1 cellular context compared by ENCODE assay signal in genomic region chr6:42704251-42704936, GRCh38.
TF ChIP-seq lines count a peak whose summit lies in the region.

No MANE protein-coding gene starts in this region.

TF ChIP-seq in K562, 482 proteins besides CTCF, POLR2A, EP300 and RAD21:
- no peak for TF ChIP-seq ERF (CRISPR knock-in tag; IDR thresholded peaks at IDR 0.05)
- no peak for TF ChIP-seq KLF1 (tag; IDR thresholded peaks at IDR 0.05)
- no peak for TF ChIP-seq TGIF2 (CRISPR knock-in tag; IDR thresholded peaks at IDR 0.05)
- TF ChIP-seq POLR2AphosphoS5 (IDR thresholded peaks at IDR 0.05; ENCODE audit: control insufficient read depth, insufficient read depth, low read depth, low read length) = 0 out of 2 replicates have a peak, but pooled peaks have one; percentile 49
- no peak for TF ChIP-seq ZNF165 (CRISPR knock-in tag; IDR thresholded peaks at IDR 0.05; ENCODE audit: borderline replicate concordance)
- TF ChIP-seq ZNF511 (CRISPR knock-in tag; IDR thresholded peaks at IDR 0.05) = no peak
- no peak for TF ChIP-seq BRD9 (IDR thresholded peaks at IDR 0.05; ENCODE audit: low read depth, partially characterized antibody)
- no peak for TF ChIP-seq ZBTB49 (CRISPR knock-in tag; IDR thresholded peaks at IDR 0.05; ENCODE audit: borderline replicate concordance)
- TF ChIP-seq GATAD2B (IDR thresholded peaks at IDR 0.05; ENCODE audit: borderline replicate concordance) = no peak
- TF ChIP-seq ZNF764 (CRISPR knock-in tag; IDR thresholded peaks at IDR 0.05; ENCODE audit: low read depth) = no peak
- TF ChIP-seq TEAD2 (tag; IDR thresholded peaks at IDR 0.05) = no peak
- no peak for TF ChIP-seq ZNF282 (CRISPR knock-in tag; IDR thresholded peaks at IDR 0.05)
- no peak for TF ChIP-seq TCFL5 (CRISPR knock-in tag; conservative IDR thresholded peaks at IDR 0.05)
- TF ChIP-seq, protein P1, sequence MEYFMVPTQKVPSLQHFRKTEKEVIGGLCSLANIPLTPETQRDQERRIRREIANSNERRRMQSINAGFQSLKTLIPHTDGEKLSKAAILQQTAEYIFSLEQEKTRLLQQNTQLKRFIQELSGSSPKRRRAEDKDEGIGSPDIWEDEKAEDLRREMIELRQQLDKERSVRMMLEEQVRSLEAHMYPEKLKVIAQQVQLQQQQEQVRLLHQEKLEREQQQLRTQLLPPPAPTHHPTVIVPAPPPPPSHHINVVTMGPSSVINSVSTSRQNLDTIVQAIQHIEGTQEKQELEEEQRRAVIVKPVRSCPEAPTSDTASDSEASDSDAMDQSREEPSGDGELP (CRISPR knock-in tag; IDR thresholded peaks at IDR 0.05; ENCODE audit: borderline replicate concordance) = 0 out of 2 replicates have a peak, but pooled peaks have one; percentile 39
- TF ChIP-seq ZMIZ1 (IDR thresholded peaks at IDR 0.05; ENCODE audit: low read depth in 2 of 2, low read length in 2 of 2) = 0 out of 4 replicates have a peak, but pooled peaks of 1 of the 2 experiments have one; percentile 21
- TF ChIP-seq CLOCK (CRISPR knock-in tag; IDR thresholded peaks at IDR 0.05; ENCODE audit: borderline replicate concordance) = no peak
- TF ChIP-seq ZNF507 (tag; conservative IDR thresholded peaks at IDR 0.05) = no peak
- TF ChIP-seq DACH1 (IDR thresholded peaks at IDR 0.05; ENCODE audit: partially characterized antibody) = no peak
- peak; percentile 73; the same call in 1 of the 2 replicates for TF ChIP-seq ZFP91 (CRISPR knock-in tag; IDR thresholded peaks at IDR 0.05)
- no peak for TF ChIP-seq ESRRB (CRISPR knock-in tag; IDR thresholded peaks at IDR 0.05; ENCODE audit: borderline replicate concordance)
- TF ChIP-seq, protein P2, sequence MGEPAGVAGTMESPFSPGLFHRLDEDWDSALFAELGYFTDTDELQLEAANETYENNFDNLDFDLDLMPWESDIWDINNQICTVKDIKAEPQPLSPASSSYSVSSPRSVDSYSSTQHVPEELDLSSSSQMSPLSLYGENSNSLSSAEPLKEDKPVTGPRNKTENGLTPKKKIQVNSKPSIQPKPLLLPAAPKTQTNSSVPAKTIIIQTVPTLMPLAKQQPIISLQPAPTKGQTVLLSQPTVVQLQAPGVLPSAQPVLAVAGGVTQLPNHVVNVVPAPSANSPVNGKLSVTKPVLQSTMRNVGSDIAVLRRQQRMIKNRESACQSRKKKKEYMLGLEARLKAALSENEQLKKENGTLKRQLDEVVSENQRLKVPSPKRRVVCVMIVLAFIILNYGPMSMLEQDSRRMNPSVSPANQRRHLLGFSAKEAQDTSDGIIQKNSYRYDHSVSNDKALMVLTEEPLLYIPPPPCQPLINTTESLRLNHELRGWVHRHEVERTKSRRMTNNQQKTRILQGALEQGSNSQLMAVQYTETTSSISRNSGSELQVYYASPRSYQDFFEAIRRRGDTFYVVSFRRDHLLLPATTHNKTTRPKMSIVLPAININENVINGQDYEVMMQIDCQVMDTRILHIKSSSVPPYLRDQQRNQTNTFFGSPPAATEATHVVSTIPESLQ (CRISPR knock-in tag; IDR thresholded peaks at IDR 0.05) = no peak
- TF ChIP-seq TBP (optimal IDR thresholded peaks at IDR 0.05; ENCODE audit: low read depth, low read length) = peak; percentile 60
- TF ChIP-seq E2F8 (IDR thresholded peaks at IDR 0.05; ENCODE audit: low read depth, partially characterized antibody) = no peak
- TF ChIP-seq EP400 (IDR thresholded peaks at IDR 0.05) = 0 out of 2 replicates have a peak, but pooled peaks have one; percentile 10
- TF ChIP-seq ATF1 (CRISPR knock-in tag; IDR thresholded peaks at IDR 0.05) = no peak
- TF ChIP-seq ATF1 (tag; IDR thresholded peaks at IDR 0.05) = 0 out of 2 replicates have a peak, but pooled peaks have one; percentile 14
- TF ChIP-seq RBFOX2 (IDR thresholded peaks at IDR 0.05; ENCODE audit: low read depth, low read length) = peak; percentile 55
- TF ChIP-seq SPI1 (IDR thresholded peaks at IDR 0.05; ENCODE audit: borderline replicate concordance, low read depth, low read length) = peak; percentile 25; the same call in 1 of the 2 replicates
- no peak for TF ChIP-seq FOXP4 (CRISPR knock-in tag; IDR thresholded peaks at IDR 0.05; ENCODE audit: borderline replicate concordance)
- TF ChIP-seq CTBP1 (IDR thresholded peaks at IDR 0.05; ENCODE audit: borderline replicate concordance) = 0 out of 2 replicates have a peak, but pooled peaks have one; percentile 8
